In genomic region chr6:154482858-154483257, GRCh38 we compare ENCODE assay signal across 19 cellular contexts. TPM values are rescaled to one million over a fixed set of nuclear protein-coding genes. Genes with fewer than 3 reads are reported as not detected.
DNase-seq lines count a peak whose midpoint lies in the region; ATAC-seq, FAIRE-seq and TF ChIP-seq lines count a peak whose summit lies in the region.
"Had no signal": no experiment of that assay in that cellular context is flagged by ENCODE, and none has a peak within 500 bp of the region (broad histone marks: within the 10 kb centered on the region; RNA-seq: fewer than 3 reads in every experiment).

No MANE protein-coding gene starts in this region.

- H3K4me2 ChIP-seq in HepG2 (ENCODE audit: low read depth, low read length) (no peak overlapping the region), fibroblast of lung (ENCODE audit: extremely low read depth, insufficient read depth, low read length) (peak overlapping the region; percentile 19), trophoblast cell (ENCODE audit: low read length) (no peak overlapping the region)

- H3K23ac ChIP-seq in trophoblast cell (ENCODE audit: low read length): no peak overlapping the region

- TF ChIP-seq POLR2A in HepG2 (IDR thresholded peaks at IDR 0.05; ENCODE audit: insufficient read depth in 1 of 2, low read depth in 2 of 2, low read length in 2 of 2): no peak

- in situ Hi-C loops in HepG2 (cut with HindIII; ENCODE audit: extremely low pct_ligation_motif_present, low pct_unique_long_range_greater_than_20kb): no loop called here

- H3K4me3 ChIP-seq in liver (ENCODE audit: low read depth in 1 of 3, low read length in 3 of 3) (no peak overlapping the region), HepG2 (replicated peaks in 1 of 3; ENCODE audit: insufficient read depth in 1 of 3, low read depth in 2 of 3, low read length in 3 of 3) (no peak overlapping the region), fibroblast of lung (replicated peaks in 1 of 4; ENCODE audit: control extremely low read depth in 1 of 4, insufficient read depth in 1 of 4, low read depth in 3 of 4, low read length in 4 of 4) (no peak overlapping the region), trophoblast cell (ENCODE audit: low read depth, low read length) (no peak overlapping the region)
- H3K4me3 ChIP-seq: mucosa of descending colon, ovary had no signal

- no peak overlapping the region for H3K4me3 Mint-ChIP-seq in osteocyte (ENCODE audit: unreplicated experiment)
- no peak overlapping the region for H3K4me3 Mint-ChIP-seq in stimulated activated effector memory CD8-positive, alpha-beta T cell treated with anti-CD3 and anti-CD28 coated beads, Interleukin-12 subunit alpha, Interleukin-12 subunit beta, amount 100 ng/mL, for 72 hours
- H3K4me3 Mint-ChIP-seq: activated CD8-positive, alpha-beta T cell treated with anti-CD3 and anti-CD28 coated beads, Interleukin-2, amount 10 ng/mL, durations not matched to agents 7 days and 5 days; activated T-helper 17 cell treated with anti-CD3 and anti-CD28 coated beads, Interleukin-2, amount 50 U/mL, for 72 hours; T-cell had no signal

- no peak overlapping the region for H3K14ac ChIP-seq in trophoblast cell (ENCODE audit: low read length)

- peaks cover 64% of the 10 kb centered on the region for H3K4me1 Mint-ChIP-seq in osteocyte (ENCODE audit: unreplicated experiment)
- H3K4me1 Mint-ChIP-seq in stimulated activated effector memory CD8-positive, alpha-beta T cell treated with anti-CD3 and anti-CD28 coated beads, Interleukin-12 subunit alpha, Interleukin-12 subunit beta, amount 100 ng/mL, for 72 hours: no peaks in the 10 kb centered on the region
- H3K4me1 Mint-ChIP-seq: activated T-helper 17 cell treated with anti-CD3 and anti-CD28 coated beads, Interleukin-2, amount 50 U/mL, for 72 hours; T-cell had no signal

- H3K79me2 ChIP-seq in HepG2 (ENCODE audit: insufficient read depth, low read length) (peaks cover 84% of the 10 kb centered on the region), fibroblast of lung (ENCODE audit: control insufficient read depth, insufficient read depth, low read length) (peaks cover 29% of the 10 kb centered on the region), trophoblast cell (ENCODE audit: control insufficient read depth, insufficient read depth, low read length, poor library complexity) (no peaks in the 10 kb centered on the region)

- no peak overlapping the region for H4K8ac ChIP-seq in trophoblast cell (ENCODE audit: low read depth, low read length)

- no peak for ATAC-seq in HepG2
- no peak for ATAC-seq in HG03342 (IDR thresholded peaks at IDR 0.05; ENCODE audit: unreplicated experiment)
- ATAC-seq in stimulated activated effector memory CD8-positive, alpha-beta T cell treated with anti-CD3 and anti-CD28 coated beads, Interleukin-12 subunit alpha, Interleukin-12 subunit beta, amount 100 ng/mL, for 72 hours: no peak
- ATAC-seq: activated CD8-positive, alpha-beta T cell treated with anti-CD3 and anti-CD28 coated beads, Interleukin-2, amount 10 ng/mL, durations not matched to agents 7 days and 5 days; activated T-helper 17 cell treated with anti-CD3 and anti-CD28 coated beads, Interleukin-2, amount 50 U/mL, for 72 hours; mucosa of descending colon; stimulated activated naive CD8-positive, alpha-beta T cell treated with anti-CD3 and anti-CD28 coated beads, Interleukin-15, Interleukin-2, amounts not matched to agents 100 U/mL and 50 U/mL, for 24 hours; T-cell had no signal

- H3K27ac Mint-ChIP-seq in osteocyte (ENCODE audit: unreplicated experiment): peak overlapping the region; percentile 23
- no peak overlapping the region for H3K27ac Mint-ChIP-seq in stimulated activated effector memory CD8-positive, alpha-beta T cell treated with anti-CD3 and anti-CD28 coated beads, Interleukin-12 subunit alpha, Interleukin-12 subunit beta, amount 100 ng/mL, for 72 hours
- H3K27ac Mint-ChIP-seq: activated CD8-positive, alpha-beta T cell treated with anti-CD3 and anti-CD28 coated beads, Interleukin-2, amount 10 ng/mL, durations not matched to agents 7 days and 5 days; activated T-helper 17 cell treated with anti-CD3 and anti-CD28 coated beads, Interleukin-2, amount 50 U/mL, for 72 hours; T-cell had no signal

- WGBS in liver: 62% methylated on average over 4 of the region's 4 CpGs
- 93% methylated on average over 4 of the region's 4 CpGs for WGBS in HepG2 (ENCODE audit: low lambda C conversion rate)
- no CpG with 5 or more reads among the region's 4 CpGs for WGBS in trophoblast cell (ENCODE audit: extremely low coverage, insufficient coverage, insufficient read length)

- H4K20me1 ChIP-seq in HepG2 (ENCODE audit: insufficient read depth, low read length): peaks cover 7% of the 10 kb centered on the region
- no peaks in the 10 kb centered on the region for H4K20me1 ChIP-seq in fibroblast of lung (ENCODE audit: control insufficient read depth, extremely low read depth, insufficient read depth, low read length)

- POLR2A ChIA-PET in HepG2 (lab: Yijun Ruan, JAX): no interaction called here

- no peak for DNase-seq in HepG2 (ENCODE audit: low spot score)
- DNase-seq in fibroblast of lung (ENCODE audit: low read depth in 2 of 2): peak in 1 of 2 donors; percentile 22
- no peak for DNase-seq in osteocyte (ENCODE audit: extremely low spot score, unreplicated experiment)
- DNase-seq in trophoblast cell: no peak
- no peak for DNase-seq in NCI-H2196 (lab: John Stamatoyannopoulos, UW; ENCODE audit: unreplicated experiment)
- DNase-seq in stimulated activated effector memory CD8-positive, alpha-beta T cell treated with anti-CD3 and anti-CD28 coated beads, Interleukin-12 subunit alpha, Interleukin-12 subunit beta, amount 100 ng/mL, for 72 hours (ENCODE audit: low spot score in 2 of 2): no peak
- DNase-seq: activated CD8-positive, alpha-beta T cell treated with anti-CD3 and anti-CD28 coated beads, Interleukin-2, amount 10 ng/mL, durations not matched to agents 7 days and 5 days; Caco-2; central memory CD4-positive, alpha-beta T cell; mucosa of descending colon; NCI-H2081 treated with DMSO at 0.1 percent for 48 hours; NK-92 treated with Interleukin-12 subunit alpha and Interleukin-12 subunit beta, amount 100 ng/mL, for 24 hours; RPMI8226; stimulated activated naive CD8-positive, alpha-beta T cell treated with anti-CD3 and anti-CD28 coated beads, Interleukin-15, Interleukin-2, amounts not matched to agents 100 U/mL and 50 U/mL, for 24 hours; T-cell had no signal

- no peak overlapping the region for H2BK5ac ChIP-seq in trophoblast cell (ENCODE audit: low read depth, low read length, poor library complexity)

- TF ChIP-seq EP300 in HepG2 (IDR thresholded peaks at IDR 0.05; ENCODE audit: low read depth in 2 of 2, low read length in 2 of 2): no peak
- no peak for TF ChIP-seq EP300 in HepG2 (CRISPR knock-in tag; IDR thresholded peaks at IDR 0.05; ENCODE audit: borderline replicate concordance)

- no peak overlapping the region for H3K27ac ChIP-seq in liver (ENCODE audit: low read depth in 1 of 2, low read length in 2 of 2)
- H3K27ac ChIP-seq in HepG2 (ENCODE audit: extremely low read length, insufficient read depth, low read length): no peak overlapping the region
- H3K27ac ChIP-seq in fibroblast of lung (ENCODE audit: insufficient read depth, low read length): no peak overlapping the region
- no peak overlapping the region for H3K27ac ChIP-seq in trophoblast cell (ENCODE audit: low read depth, low read length)

- H3K27me3 Mint-ChIP-seq in osteocyte (ENCODE audit: unreplicated experiment): no peaks in the 10 kb centered on the region
- H3K27me3 Mint-ChIP-seq: T-cell had no signal

- no peaks in the 10 kb centered on the region for H3K36me3 Mint-ChIP-seq in osteocyte (ENCODE audit: unreplicated experiment)
- H3K36me3 Mint-ChIP-seq in stimulated activated effector memory CD8-positive, alpha-beta T cell treated with anti-CD3 and anti-CD28 coated beads, Interleukin-12 subunit alpha, Interleukin-12 subunit beta, amount 100 ng/mL, for 72 hours: no peaks in the 10 kb centered on the region
- H3K36me3 Mint-ChIP-seq: T-cell had no signal

- no peak overlapping the region for H2AK5ac ChIP-seq in trophoblast cell (ENCODE audit: low read length)

- H4K91ac ChIP-seq in trophoblast cell (ENCODE audit: low read depth, low read length): no peak overlapping the region

- no peak overlapping the region for H2BK120ac ChIP-seq in trophoblast cell (ENCODE audit: insufficient read depth, low read length, poor library complexity)

- no peak overlapping the region for H3K4ac ChIP-seq in trophoblast cell (ENCODE audit: low read depth, low read length)

- H2AFZ ChIP-seq in HepG2 (ENCODE audit: low read length): no peak overlapping the region
- no peak overlapping the region for H2AFZ ChIP-seq in fibroblast of lung (ENCODE audit: low read length)
- no peak overlapping the region for H2AFZ ChIP-seq in trophoblast cell (ENCODE audit: insufficient read depth, low read length, poor library complexity)

- no peaks in the 10 kb centered on the region for H3K79me1 ChIP-seq in trophoblast cell (ENCODE audit: low read length)

- no peaks in the 10 kb centered on the region for H3K36me3 ChIP-seq in liver (ENCODE audit: control insufficient read depth in 4 of 4, insufficient read depth in 3 of 4, low read depth in 1 of 4, low read length in 3 of 4)
- H3K36me3 ChIP-seq in HepG2 (replicated peaks in 1 of 2; ENCODE audit: control insufficient read depth in 1 of 2, insufficient read depth in 2 of 2, low read length in 2 of 2): peaks cover 1 to 11% of the 10 kb centered on the region in 2 experiments; a peak in 1 of 5 replicates
- H3K36me3 ChIP-seq in fibroblast of lung (ENCODE audit: control insufficient read depth, insufficient read depth, low read length): no peaks in the 10 kb centered on the region
- H3K36me3 ChIP-seq in trophoblast cell (ENCODE audit: control insufficient read depth in 1 of 2, insufficient read depth in 2 of 2, low read length in 2 of 2): no peaks in the 10 kb centered on the region
- H3K36me3 ChIP-seq: ovary had no signal

- no peak for FAIRE-seq in HepG2 (lab: Jason Lieb, UNC)

- no TSS peak for BruUV-seq in HepG2 (replicated peaks; lab: Mats Ljungman, UMichigan)

- peaks cover 6 to 31% (median 20%) of the 10 kb centered on the region in 4 donors for H3K4me1 ChIP-seq in liver (ENCODE audit: control insufficient read depth in 4 of 4, insufficient read depth in 4 of 4, low read length in 3 of 4)
- H3K4me1 ChIP-seq in HepG2 (ENCODE audit: insufficient read depth, low read length): peaks cover 31% of the 10 kb centered on the region
- peaks cover 15% of the 10 kb centered on the region for H3K4me1 ChIP-seq in fibroblast of lung (ENCODE audit: control insufficient read depth, extremely low read depth, insufficient read depth, low read length)
- peaks cover 6 to 11% of the 10 kb centered on the region in 2 experiments for H3K4me1 ChIP-seq in trophoblast cell (ENCODE audit: control insufficient read depth in 1 of 2, insufficient read depth in 2 of 2, low read length in 2 of 2)

- no peak overlapping the region for H4K12ac ChIP-seq in trophoblast cell (ENCODE audit: low read depth, low read length)

- H3K18ac ChIP-seq in trophoblast cell (ENCODE audit: low read length): no peak overlapping the region

- no peak overlapping the region for H3K9ac ChIP-seq in liver (ENCODE audit: low read depth in 1 of 2, low read length in 2 of 2)
- H3K9ac ChIP-seq in HepG2 (ENCODE audit: insufficient read depth, low read depth, low read length): no peak overlapping the region
- no peak overlapping the region for H3K9ac ChIP-seq in fibroblast of lung (ENCODE audit: insufficient read depth, low read length)
- no peak overlapping the region for H3K9ac ChIP-seq in trophoblast cell (ENCODE audit: low read length)

- H3K9me3 Mint-ChIP-seq in osteocyte (ENCODE audit: unreplicated experiment): no peaks in the 10 kb centered on the region
- no peaks in the 10 kb centered on the region for H3K9me3 Mint-ChIP-seq in stimulated activated effector memory CD8-positive, alpha-beta T cell treated with anti-CD3 and anti-CD28 coated beads, Interleukin-12 subunit alpha, Interleukin-12 subunit beta, amount 100 ng/mL, for 72 hours
- H3K9me3 Mint-ChIP-seq: activated T-helper 17 cell treated with anti-CD3 and anti-CD28 coated beads, Interleukin-2, amount 50 U/mL, for 72 hours; T-cell had no signal

- no peaks in the 10 kb centered on the region for H3K9me3 ChIP-seq in liver (ENCODE audit: control insufficient read depth in 4 of 4, low read length in 3 of 4)
- H3K9me3 ChIP-seq in HepG2 (ENCODE audit: low read length): no peaks in the 10 kb centered on the region
- no peaks in the 10 kb centered on the region for H3K9me3 ChIP-seq in fibroblast of lung (ENCODE audit: control insufficient read depth, insufficient read depth, low read depth, low read length)
- no peaks in the 10 kb centered on the region for H3K9me3 ChIP-seq in trophoblast cell (ENCODE audit: insufficient read depth, low read depth, low read length)
- H3K9me3 ChIP-seq: Caco-2, mucosa of descending colon, ovary had no signal

- H3K27me3 ChIP-seq in liver (ENCODE audit: control insufficient read depth in 4 of 4, insufficient read depth in 4 of 4, low read length in 3 of 4) (no peaks in the 10 kb centered on the region), HepG2 (ENCODE audit: control insufficient read depth in 1 of 2, insufficient read depth in 2 of 2, low read length in 2 of 2) (no peaks in the 10 kb centered on the region), fibroblast of lung (ENCODE audit: control insufficient read depth, insufficient read depth, low read length) (no peaks in the 10 kb centered on the region), trophoblast cell (ENCODE audit: insufficient read depth, low read length) (no peaks in the 10 kb centered on the region)
- H3K27me3 ChIP-seq: ovary had no signal

- TF ChIP-seq CTCF in liver (IDR thresholded peaks at IDR 0.05; ENCODE audit: low read depth, low read length, missing input control): no peak
- no peak for TF ChIP-seq CTCF in HepG2 (CRISPR knock-in tag; IDR thresholded peaks at IDR 0.05)
- TF ChIP-seq CTCF in fibroblast of lung (conservative IDR thresholded peaks at IDR 0.05 in 1 of 2, IDR thresholded peaks at IDR 0.05 in 1 of 2; ENCODE audit: low read depth in 1 of 2, low read length in 2 of 2): no peak
- TF ChIP-seq CTCF in osteocyte (IDR thresholded peaks at IDR 0.05): no peak

- H2BK12ac ChIP-seq in trophoblast cell (ENCODE audit: low read length): no peak overlapping the region

- intact Hi-C loops in HepG2 (cut with micrococcal nuclease; ENCODE audit: unreplicated experiment): no loop called here

- no peak for TF ChIP-seq RAD21 in liver (IDR thresholded peaks at IDR 0.05)
- no peak for TF ChIP-seq RAD21 in HepG2 (CRISPR knock-in tag; IDR thresholded peaks at IDR 0.05)

- CTCF ChIA-PET in HepG2 (lab: Yijun Ruan, JAX; ENCODE audit: low intra/inter-chr PET ratio, low total read pairs): no interaction called here

RNA-seq across cellular contexts. Expression of gene CNKSR3, which starts 27.6 kb away (rescaled TPM):
- total RNA-seq in liver (10 to 100 TPM in 1 of 2 donors, 1 to 10 TPM in 1; 6.4 to 22.7 TPM), HepG2 (2016; rRNA removed; fragmentation: Illumina TruSeq; extraction: Trizol) (38.3 and 38.6 TPM in 2 replicates), fibroblast of lung (3.9 and 14.0 TPM in 2 replicates), osteocyte (14.6 and 15.3 TPM in 2 replicates)
- polyA plus RNA-seq in liver (10 to 100 TPM; 12.3 to 17.7 TPM), HepG2 (2011; rRNA removed) (9.2 and 9.8 TPM in 2 replicates), fibroblast of lung (5.5 and 9.7 TPM in 2 replicates)
- total RNA-seq in HepG2 (2016; cell fraction: cytosol; rRNA removed; fragmentation: Illumina TruSeq; extraction: Trizol; ENCODE audit: low read depth): 18.4 and 19.1 TPM in 2 replicates
- total RNA-seq in HepG2 (2016; cell fraction: insoluble cytoplasmic fraction; rRNA removed; fragmentation: Illumina TruSeq; extraction: Trizol): 32.0 and 35.6 TPM in 2 replicates
- total RNA-seq in HepG2 (2016; cell fraction: membrane; rRNA removed; fragmentation: Illumina TruSeq; extraction: Trizol): 26.6 and 26.7 TPM in 2 replicates
- 20.9 and 24.2 TPM in 2 replicates for total RNA-seq in HepG2 (2016; cell fraction: nucleus; rRNA removed; fragmentation: Illumina TruSeq; extraction: Trizol)
- polyA plus RNA-seq in HepG2 (2011; cell fraction: cytosol; rRNA removed): 6.3 and 7.8 TPM in 2 replicates
- polyA plus RNA-seq in HepG2 (2011; cell fraction: nucleus; rRNA removed): 8.2 and 9.9 TPM in 2 replicates
- 26.2 and 28.1 TPM in 2 replicates for polyA plus RNA-seq in HepG2 (2012)
- 2.8 and 4.0 TPM in 2 replicates for polyA plus RNA-seq in HepG2 (2016; cell fraction: cytosol; fragmentation: Illumina TruSeq; extraction: Trizol; ENCODE audit: low read depth)
- 31.5 and 36.8 TPM in 2 replicates for polyA plus RNA-seq in HepG2 (2016; cell fraction: insoluble cytoplasmic fraction; fragmentation: Illumina TruSeq; extraction: Trizol; ENCODE audit: low read depth)
- polyA plus RNA-seq in HepG2 (2016; cell fraction: membrane; fragmentation: Illumina TruSeq; extraction: Trizol; ENCODE audit: low read depth): 12.5 and 12.6 TPM in 2 replicates
- 27.9 and 29.1 TPM in 2 replicates for polyA plus RNA-seq in HepG2 (2016; cell fraction: nucleus; fragmentation: Illumina TruSeq; extraction: Trizol; ENCODE audit: insufficient read depth, low read depth)
- polyA minus RNA-seq in HepG2 (2011; rRNA and poly(A)+ RNA removed; ENCODE audit: low replicate concordance): 1.5 and 15.6 TPM in 2 replicates
- 9.9 TPM in 2 replicates for polyA minus RNA-seq in HepG2 (2011; cell fraction: cytosol; rRNA and poly(A)+ RNA removed)
- polyA minus RNA-seq in HepG2 (2011; cell fraction: nucleus; rRNA and poly(A)+ RNA removed): 17.1 and 21.3 TPM in 2 replicates
- polyA plus RNA-seq in fibroblast of lung (2012): 10.6 and 17.7 TPM in 2 replicates
- polyA minus RNA-seq in fibroblast of lung (ENCODE audit: low replicate concordance): 6.1 and 17.4 TPM in 2 replicates
- 1.1 and 1.2 TPM in 2 replicates for polyA plus RNA-seq in trophoblast cell (2013)
- total RNA-seq: activated CD8-positive, alpha-beta T cell treated with anti-CD3 and anti-CD28 coated beads, Interleukin-2, amount 10 ng/mL, durations not matched to agents 7 days and 5 days had no signal
